ENCODE assay signal across 13 cellular contexts in the genomic region with DNA sequence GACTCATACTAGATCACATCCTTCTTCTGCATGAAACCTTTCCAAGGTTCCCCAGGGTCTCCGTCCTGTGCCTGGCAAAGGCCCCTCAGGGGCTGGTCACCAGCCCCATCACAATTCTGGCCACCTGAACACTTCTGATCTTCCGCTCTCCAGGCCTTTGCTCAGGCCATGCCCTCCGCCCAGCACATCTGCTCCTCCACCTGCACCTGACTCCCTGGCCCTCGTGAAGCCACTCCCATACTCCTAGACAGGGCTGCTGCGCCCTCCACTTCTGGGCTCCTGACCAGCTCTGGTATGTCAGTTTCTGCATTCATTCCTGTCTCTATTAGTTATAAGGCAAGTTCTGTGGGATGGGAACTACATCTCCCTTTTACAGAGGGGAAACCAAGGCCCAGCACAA. TPM values are rescaled to one million over a fixed set of nuclear protein-coding genes. Genes with fewer than 3 reads are reported as not detected.
DNase-seq lines count a peak whose midpoint lies in the region; ATAC-seq and TF ChIP-seq lines count a peak whose summit lies in the region.
"Had no signal": no experiment of that assay in that cellular context is flagged by ENCODE, and none has a peak within 500 bp of the region (broad histone marks: within the 10 kb centered on the region; RNA-seq: fewer than 3 reads in every experiment).

No MANE protein-coding gene starts in this region.

- H3K9ac ChIP-seq in BLaER1, result no peak overlapping the region

- peaks cover 26% of the 10 kb centered on the region for H3K4me1 Mint-ChIP-seq in HFFc6 (ENCODE audit: low read depth)
- H3K4me1 Mint-ChIP-seq in activated naive CD8-positive, alpha-beta T cell treated with anti-CD3 and anti-CD28 coated beads for 36 hours, result peaks cover 27% of the 10 kb centered on the region
- H3K4me1 Mint-ChIP-seq in naive thymus-derived CD8-positive, alpha-beta T cell, result peaks cover 24 to 55% (median 44%) of the 10 kb centered on the region in 4 donors

- TF ChIP-seq CTCF in HFFc6 (IDR thresholded peaks at IDR 0.05) (no peak), GM20000 (IDR thresholded peaks at IDR 0.05; ENCODE audit: extremely low read depth, missing control alignments) (no peak)

- no peak overlapping the region for H3K4me3 ChIP-seq in BLaER1

- H3K27me3 Mint-ChIP-seq in HFFc6 (ENCODE audit: insufficient read depth), result peaks cover 9% of the 10 kb centered on the region
- H3K27me3 Mint-ChIP-seq in activated naive CD8-positive, alpha-beta T cell treated with anti-CD3 and anti-CD28 coated beads for 36 hours, result peaks cover 4% of the 10 kb centered on the region
- H3K27me3 Mint-ChIP-seq in naive thymus-derived CD8-positive, alpha-beta T cell, result no peaks in the 10 kb centered on the region

- DNase-seq in HFFc6 (no peak), GM20000 (ENCODE audit: low spot score) (no peak), activated T-cell treated with anti-CD3 and anti-CD28 coated beads for 4 hours (no peak)
- no peak for DNase-seq in activated naive CD8-positive, alpha-beta T cell treated with anti-CD3 and anti-CD28 coated beads for 36 hours
- DNase-seq in naive thymus-derived CD8-positive, alpha-beta T cell, result no peak
- DNase-seq: activated CD4-positive, alpha-beta T cell treated with anti-CD3 and anti-CD28 coated beads for 1 hour; HCEC 1CT; midbrain had no signal

- peaks cover under 1% of the 10 kb centered on the region; the same call in 1 of the 2 replicates for H3K36me3 ChIP-seq in BLaER1

- H3K9me3 Mint-ChIP-seq in HFFc6, result no peaks in the 10 kb centered on the region
- no peaks in the 10 kb centered on the region for H3K9me3 Mint-ChIP-seq in activated naive CD8-positive, alpha-beta T cell treated with anti-CD3 and anti-CD28 coated beads for 36 hours
- no peaks in the 10 kb centered on the region for H3K9me3 Mint-ChIP-seq in naive thymus-derived CD8-positive, alpha-beta T cell

- ATAC-seq in naive thymus-derived CD8-positive, alpha-beta T cell, result no peak
- ATAC-seq in GM21381 (IDR thresholded peaks at IDR 0.05; ENCODE audit: unreplicated experiment), result no peak
- no peak for ATAC-seq in GM19463 (IDR thresholded peaks at IDR 0.05; ENCODE audit: unreplicated experiment)
- ATAC-seq: right cardiac atrium had no signal

- no peak overlapping the region for H3K4me3 Mint-ChIP-seq in HFFc6
- H3K4me3 Mint-ChIP-seq in activated naive CD8-positive, alpha-beta T cell treated with anti-CD3 and anti-CD28 coated beads for 36 hours, result no peak overlapping the region
- H3K4me3 Mint-ChIP-seq in naive thymus-derived CD8-positive, alpha-beta T cell, result peak overlapping the region in 5 of 10 donors; percentile 28 to 78 (median 44)

- 0 out of 2 replicates have a peak, but pooled peaks cover 6% of the 10 kb centered on the region for H3K36me3 Mint-ChIP-seq in HFFc6 (ENCODE audit: low read depth)
- peaks cover 12% of the 10 kb centered on the region for H3K36me3 Mint-ChIP-seq in activated naive CD8-positive, alpha-beta T cell treated with anti-CD3 and anti-CD28 coated beads for 36 hours
- H3K36me3 Mint-ChIP-seq in naive thymus-derived CD8-positive, alpha-beta T cell, result peaks cover 0 to 2% (median 0%) of the 10 kb centered on the region in 3 donors

- H3K9me3 ChIP-seq in BLaER1, result no peaks in the 10 kb centered on the region

- POLR2A ChIA-PET in naive thymus-derived CD8-positive, alpha-beta T cell (lab: Charles Lee), result interaction anchor here (0.7 to 5.4 kb wide), 3 partner anchors 10 to 57 kb away, joined by 3 to 58 read pairs (median 52); partner anchors contain the start of genes SEPTIN1 and ZNF771

- H4K20me1 ChIP-seq in BLaER1, result peaks cover 20% of the 10 kb centered on the region

- H3K27ac Mint-ChIP-seq in HFFc6, result peak overlapping the region; percentile 22; the same call in 1 of the 2 replicates
- H3K27ac Mint-ChIP-seq in activated naive CD8-positive, alpha-beta T cell treated with anti-CD3 and anti-CD28 coated beads for 36 hours, result peak overlapping the region; percentile 36
- H3K27ac Mint-ChIP-seq in naive thymus-derived CD8-positive, alpha-beta T cell, result peak overlapping the region; percentile 77 to 97 (median 92)

- no peak overlapping the region for H3K4me2 ChIP-seq in BLaER1

- H3K27me3 ChIP-seq in BLaER1, result no peaks in the 10 kb centered on the region

- peaks cover 57% of the 10 kb centered on the region for H3K4me1 ChIP-seq in BLaER1

- peak overlapping the region; percentile 76 for H3K27ac ChIP-seq in BLaER1

RNA-seq across cellular contexts. Expression of gene MYL11, which starts 1.9 kb away (rescaled TPM):
- 1 to 10 TPM in 1 of 6 experiments, under 1 TPM in 2, not detected in 3; 0.77 to 1.2 (median 0.82) TPM for total RNA-seq in HFFc6 (2021; fragmentation: NEBNext Ultra II Directional; extraction: Animal tissue kit (Norgen Biotek cat#: 25700))
- total RNA-seq in activated naive CD8-positive, alpha-beta T cell treated with anti-CD3 and anti-CD28 coated beads for 36 hours, result 1 to 10 TPM; 1.2 to 1.5 TPM
- total RNA-seq in naive thymus-derived CD8-positive, alpha-beta T cell, result 1 to 10 TPM in 1 of 2 experiments, not detected in 1; 1.9 TPM
- 1 to 10 TPM in 2 of 3 donors, not detected in 1; 1.1 to 4.2 TPM for polyA plus RNA-seq in naive thymus-derived CD8-positive, alpha-beta T cell
- total RNA-seq: fibroblast of villous mesenchyme had no signal

RNA-seq across cellular contexts. Expression of gene TBC1D10B, which starts 2.4 kb away (rescaled TPM):
- total RNA-seq in HFFc6 (2021; fragmentation: NEBNext Ultra II Directional; extraction: Animal tissue kit (Norgen Biotek cat#: 25700)), result 10 to 100 TPM; 44.6 to 51.6 (median 46.3) TPM
- 10 to 100 TPM; 43.2 to 45.7 TPM for total RNA-seq in activated naive CD8-positive, alpha-beta T cell treated with anti-CD3 and anti-CD28 coated beads for 36 hours
- total RNA-seq in naive thymus-derived CD8-positive, alpha-beta T cell, result 10 to 100 TPM; 32.9 to 36.9 TPM
- polyA plus RNA-seq in naive thymus-derived CD8-positive, alpha-beta T cell, result 10 to 100 TPM in 1 of 3 donors, 1 to 10 TPM in 2; 6.6 to 10.5 (median 7.3) TPM

RNA-seq across cellular contexts. Expression of gene SEPTIN1, which starts 9.6 kb away (rescaled TPM):
- 1 to 10 TPM; 1.5 to 2.8 (median 1.8) TPM for total RNA-seq in HFFc6 (2021; fragmentation: NEBNext Ultra II Directional; extraction: Animal tissue kit (Norgen Biotek cat#: 25700))
- total RNA-seq in activated naive CD8-positive, alpha-beta T cell treated with anti-CD3 and anti-CD28 coated beads for 36 hours, result 100 to 1,000 TPM; 162 to 163 TPM
- total RNA-seq in naive thymus-derived CD8-positive, alpha-beta T cell, result 100 to 1,000 TPM; 216 to 222 TPM
- 100 to 1,000 TPM; 178 to 249 (median 242) TPM for polyA plus RNA-seq in naive thymus-derived CD8-positive, alpha-beta T cell

RNA-seq across cellular contexts. Expression of gene CD2BP2, which starts 17.6 kb away (rescaled TPM):
- total RNA-seq in HFFc6 (2021; fragmentation: NEBNext Ultra II Directional; extraction: Animal tissue kit (Norgen Biotek cat#: 25700)), result 10 to 100 TPM; 76.2 to 91.0 (median 80.4) TPM
- total RNA-seq in activated naive CD8-positive, alpha-beta T cell treated with anti-CD3 and anti-CD28 coated beads for 36 hours, result 10 to 100 TPM; 60.7 to 66.8 TPM
- 10 to 100 TPM; 62.9 to 66.8 TPM for total RNA-seq in naive thymus-derived CD8-positive, alpha-beta T cell
- 10 to 100 TPM; 20.6 to 21.9 (median 21.7) TPM for polyA plus RNA-seq in naive thymus-derived CD8-positive, alpha-beta T cell

RNA-seq across cellular contexts. Expression of gene ZNF48, which starts 22.5 kb away (rescaled TPM):
- total RNA-seq in HFFc6 (2021; fragmentation: NEBNext Ultra II Directional; extraction: Animal tissue kit (Norgen Biotek cat#: 25700)), result 1 to 10 TPM; 5.3 to 7.9 (median 6.1) TPM
- total RNA-seq in activated naive CD8-positive, alpha-beta T cell treated with anti-CD3 and anti-CD28 coated beads for 36 hours, result 10 to 100 TPM in 1 of 2 experiments, 1 to 10 TPM in 1; 9.5 to 10.2 TPM
- 10 to 100 TPM; 12.7 to 14.3 TPM for total RNA-seq in naive thymus-derived CD8-positive, alpha-beta T cell
- 10 to 100 TPM in 1 of 3 donors, 1 to 10 TPM in 2; 6.1 to 11.7 (median 7.5) TPM for polyA plus RNA-seq in naive thymus-derived CD8-positive, alpha-beta T cell

Comparison
In these comparisons a context has a peak if more than half of its experiments do, and no peak if none do; other contexts are left out.
1. H3K27ac Mint-ChIP-seq: peak in every context shown above with its lines; median percentile 92 in naive thymus-derived CD8-positive, alpha-beta T cell; 36 in activated naive CD8-positive, alpha-beta T cell treated with anti-CD3 and anti-CD28 coated beads for 36 hours; 22 in HFFc6.
2. RNA of gene SEPTIN1, which starts 9.6 kb away (total RNA-seq): 216 to 222 TPM in naive thymus-derived CD8-positive, alpha-beta T cell and 162 to 163 TPM in activated naive CD8-positive, alpha-beta T cell treated with anti-CD3 and anti-CD28 coated beads for 36 hours; 1.5 to 2.8 TPM in HFFc6; every median in the first group is over 10 times any median in the second.